In the genomic region with DNA sequence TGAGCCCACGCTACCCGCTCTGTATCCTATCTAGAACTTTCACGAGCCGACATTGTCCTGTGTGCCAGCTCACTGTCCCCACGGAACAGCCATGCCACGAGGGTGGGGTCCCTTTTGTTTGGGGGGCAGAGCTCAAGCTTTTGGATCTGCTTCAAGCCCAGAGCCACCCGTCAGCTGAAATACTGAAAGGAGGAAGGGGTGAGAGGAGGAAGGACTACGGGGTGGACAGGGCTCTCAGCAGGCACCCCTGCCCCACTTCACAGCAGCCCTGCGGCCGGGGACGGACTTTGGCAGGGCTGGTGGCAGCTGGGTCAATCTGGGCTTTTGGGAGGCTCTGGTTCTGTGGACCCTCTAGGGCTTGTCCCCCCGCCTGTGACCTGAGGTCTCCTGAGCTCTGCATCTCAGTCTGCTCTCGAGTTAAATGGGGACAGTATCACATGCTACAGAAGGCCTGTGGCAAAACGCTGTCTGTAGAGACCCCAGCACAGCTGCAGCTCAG, we compare ENCODE assay signal across 11 cellular contexts. TPM values are rescaled to one million over a fixed set of nuclear protein-coding genes. Genes with fewer than 3 reads are reported as not detected.
"Had no signal": no experiment of that assay in that cellular context is flagged by ENCODE, and none has a peak within 500 bp of the region (broad histone marks: within the 10 kb centered on the region; RNA-seq: fewer than 3 reads in every experiment).

No MANE protein-coding gene starts in this region.

- FAIRE-seq: kidney had no signal

- H3K4me3 ChIP-seq: adrenal gland, cardiac muscle cell, tibial nerve had no signal

- H3K27me3 ChIP-seq: adrenal gland, cardiac muscle cell had no signal

- H3K9me3 ChIP-seq: adrenal gland, tibial nerve had no signal

- H3K27ac ChIP-seq: adrenal gland, cardiac muscle cell, tibial nerve had no signal

- DNase-seq: activated CD4-positive, alpha-beta T cell treated with anti-CD3 and anti-CD28 coated beads, Interleukin-2, amount 10 ng/mL, durations not matched to agents 7 days and 5 days; erythroblast; mesendoderm; retina; stimulated activated CD4-positive, alpha-beta T cell treated with anti-CD3 and anti-CD28 coated beads, Interleukin-2, amount 100 ng/mL, for 48 hours; stimulated activated naive B cell treated with anti-CD40 and anti-IgM and Interleukin-4, amounts not matched to agents 10 μg/mL and 1 μg/mL and 100 μg/mL, for 72 hours; T-helper 9 cell had no signal

- H3K4me1 ChIP-seq: adrenal gland, tibial nerve had no signal

- H3K36me3 ChIP-seq: adrenal gland, cardiac muscle cell, tibial nerve had no signal

RNA-seq across cellular contexts. Expression of gene MUC5AC, which starts 30.0 kb away (rescaled TPM):
- polyA plus RNA-seq: cardiac muscle cell had no signal

RNA-seq across cellular contexts. Expression of gene MUC2, which starts 53.0 kb away (rescaled TPM):
- polyA plus RNA-seq: cardiac muscle cell had no signal
